2 cellular contexts compared by ENCODE assay signal in the genomic region with DNA sequence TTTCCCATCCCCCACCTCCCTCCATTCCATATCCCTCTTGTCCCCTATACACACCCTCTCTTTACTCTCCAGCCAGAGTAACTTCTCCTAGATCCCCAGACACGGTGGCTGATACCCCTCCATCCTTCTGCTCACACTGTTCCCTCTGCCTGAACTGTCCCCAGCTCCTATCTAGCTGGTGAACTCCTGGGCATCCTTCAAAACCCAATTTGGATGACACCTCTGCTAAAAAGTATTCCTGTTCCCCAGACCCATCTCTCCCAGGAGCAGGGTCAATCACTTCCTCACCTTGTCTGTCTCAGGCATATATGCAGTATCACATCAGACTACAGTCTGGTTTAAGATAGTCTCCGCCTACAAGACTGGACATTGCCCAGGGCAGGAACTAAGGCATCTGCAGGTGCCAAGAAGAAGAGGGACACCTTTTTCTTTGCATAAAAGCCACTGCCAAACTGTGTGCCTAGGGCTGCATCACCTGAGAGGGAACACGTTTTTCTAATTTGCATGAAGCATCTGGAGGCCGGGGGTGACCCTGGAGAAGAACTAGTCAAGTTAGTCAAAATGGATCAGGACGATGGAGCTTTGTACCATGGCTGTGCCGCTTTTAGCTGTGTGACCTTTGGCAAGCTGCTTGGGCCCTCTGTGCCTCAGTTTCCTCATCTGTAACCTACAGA.
TF ChIP-seq lines count a peak whose summit lies in the region.

No MANE protein-coding gene starts in this region.

TF ChIP-seq in SK-N-SH treated with all-trans-retinoic acid at 6 μM for 48 hours, 23 proteins besides CTCF, POLR2A, EP300 and RAD21:
- TF ChIP-seq, protein P1, sequence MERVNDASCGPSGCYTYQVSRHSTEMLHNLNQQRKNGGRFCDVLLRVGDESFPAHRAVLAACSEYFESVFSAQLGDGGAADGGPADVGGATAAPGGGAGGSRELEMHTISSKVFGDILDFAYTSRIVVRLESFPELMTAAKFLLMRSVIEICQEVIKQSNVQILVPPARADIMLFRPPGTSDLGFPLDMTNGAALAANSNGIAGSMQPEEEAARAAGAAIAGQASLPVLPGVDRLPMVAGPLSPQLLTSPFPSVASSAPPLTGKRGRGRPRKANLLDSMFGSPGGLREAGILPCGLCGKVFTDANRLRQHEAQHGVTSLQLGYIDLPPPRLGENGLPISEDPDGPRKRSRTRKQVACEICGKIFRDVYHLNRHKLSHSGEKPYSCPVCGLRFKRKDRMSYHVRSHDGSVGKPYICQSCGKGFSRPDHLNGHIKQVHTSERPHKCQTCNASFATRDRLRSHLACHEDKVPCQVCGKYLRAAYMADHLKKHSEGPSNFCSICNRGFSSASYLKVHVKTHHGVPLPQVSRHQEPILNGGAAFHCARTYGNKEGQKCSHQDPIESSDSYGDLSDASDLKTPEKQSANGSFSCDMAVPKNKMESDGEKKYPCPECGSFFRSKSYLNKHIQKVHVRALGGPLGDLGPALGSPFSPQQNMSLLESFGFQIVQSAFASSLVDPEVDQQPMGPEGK (CRISPR knock-in tag; IDR thresholded peaks at IDR 0.05; ENCODE audit: borderline replicate concordance), result no peak
- TF ChIP-seq TCF4 (CRISPR knock-in tag; IDR thresholded peaks at IDR 0.05; ENCODE audit: borderline replicate concordance) (no peak), ZNF70 (CRISPR knock-in tag; IDR thresholded peaks at IDR 0.05) (no peak), ZFP3 (CRISPR knock-in tag; IDR thresholded peaks at IDR 0.05) (peak; percentile 97), GLIS3 (CRISPR knock-in tag; IDR thresholded peaks at IDR 0.05) (no peak), RARB (CRISPR knock-in tag; IDR thresholded peaks at IDR 0.05) (no peak)
- TF ChIP-seq, protein P2, sequence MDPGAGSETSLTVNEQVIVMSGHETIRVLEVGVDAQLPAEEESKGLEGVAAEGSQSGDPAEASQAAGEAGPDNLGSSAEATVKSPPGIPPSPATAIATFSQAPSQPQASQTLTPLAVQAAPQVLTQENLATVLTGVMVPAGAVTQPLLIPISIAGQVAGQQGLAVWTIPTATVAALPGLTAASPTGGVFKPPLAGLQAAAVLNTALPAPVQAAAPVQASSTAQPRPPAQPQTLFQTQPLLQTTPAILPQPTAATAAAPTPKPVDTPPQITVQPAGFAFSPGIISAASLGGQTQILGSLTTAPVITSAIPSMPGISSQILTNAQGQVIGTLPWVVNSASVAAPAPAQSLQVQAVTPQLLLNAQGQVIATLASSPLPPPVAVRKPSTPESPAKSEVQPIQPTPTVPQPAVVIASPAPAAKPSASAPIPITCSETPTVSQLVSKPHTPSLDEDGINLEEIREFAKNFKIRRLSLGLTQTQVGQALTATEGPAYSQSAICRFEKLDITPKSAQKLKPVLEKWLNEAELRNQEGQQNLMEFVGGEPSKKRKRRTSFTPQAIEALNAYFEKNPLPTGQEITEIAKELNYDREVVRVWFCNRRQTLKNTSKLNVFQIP (CRISPR knock-in tag; IDR thresholded peaks at IDR 0.05; ENCODE audit: borderline replicate concordance, low read depth), result no peak
- TF ChIP-seq, protein P3, sequence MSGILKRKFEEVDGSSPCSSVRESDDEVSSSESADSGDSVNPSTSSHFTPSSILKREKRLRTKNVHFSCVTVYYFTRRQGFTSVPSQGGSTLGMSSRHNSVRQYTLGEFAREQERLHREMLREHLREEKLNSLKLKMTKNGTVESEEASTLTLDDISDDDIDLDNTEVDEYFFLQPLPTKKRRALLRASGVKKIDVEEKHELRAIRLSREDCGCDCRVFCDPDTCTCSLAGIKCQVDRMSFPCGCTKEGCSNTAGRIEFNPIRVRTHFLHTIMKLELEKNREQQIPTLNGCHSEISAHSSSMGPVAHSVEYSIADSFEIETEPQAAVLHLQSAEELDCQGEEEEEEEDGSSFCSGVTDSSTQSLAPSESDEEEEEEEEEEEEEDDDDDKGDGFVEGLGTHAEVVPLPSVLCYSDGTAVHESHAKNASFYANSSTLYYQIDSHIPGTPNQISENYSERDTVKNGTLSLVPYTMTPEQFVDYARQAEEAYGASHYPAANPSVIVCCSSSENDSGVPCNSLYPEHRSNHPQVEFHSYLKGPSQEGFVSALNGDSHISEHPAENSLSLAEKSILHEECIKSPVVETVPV (CRISPR knock-in tag; IDR thresholded peaks at IDR 0.05), result no peak

TF ChIP-seq in SK-N-SH, 30 proteins besides CTCF, POLR2A, EP300 and RAD21:
- TF ChIP-seq, protein P4, sequence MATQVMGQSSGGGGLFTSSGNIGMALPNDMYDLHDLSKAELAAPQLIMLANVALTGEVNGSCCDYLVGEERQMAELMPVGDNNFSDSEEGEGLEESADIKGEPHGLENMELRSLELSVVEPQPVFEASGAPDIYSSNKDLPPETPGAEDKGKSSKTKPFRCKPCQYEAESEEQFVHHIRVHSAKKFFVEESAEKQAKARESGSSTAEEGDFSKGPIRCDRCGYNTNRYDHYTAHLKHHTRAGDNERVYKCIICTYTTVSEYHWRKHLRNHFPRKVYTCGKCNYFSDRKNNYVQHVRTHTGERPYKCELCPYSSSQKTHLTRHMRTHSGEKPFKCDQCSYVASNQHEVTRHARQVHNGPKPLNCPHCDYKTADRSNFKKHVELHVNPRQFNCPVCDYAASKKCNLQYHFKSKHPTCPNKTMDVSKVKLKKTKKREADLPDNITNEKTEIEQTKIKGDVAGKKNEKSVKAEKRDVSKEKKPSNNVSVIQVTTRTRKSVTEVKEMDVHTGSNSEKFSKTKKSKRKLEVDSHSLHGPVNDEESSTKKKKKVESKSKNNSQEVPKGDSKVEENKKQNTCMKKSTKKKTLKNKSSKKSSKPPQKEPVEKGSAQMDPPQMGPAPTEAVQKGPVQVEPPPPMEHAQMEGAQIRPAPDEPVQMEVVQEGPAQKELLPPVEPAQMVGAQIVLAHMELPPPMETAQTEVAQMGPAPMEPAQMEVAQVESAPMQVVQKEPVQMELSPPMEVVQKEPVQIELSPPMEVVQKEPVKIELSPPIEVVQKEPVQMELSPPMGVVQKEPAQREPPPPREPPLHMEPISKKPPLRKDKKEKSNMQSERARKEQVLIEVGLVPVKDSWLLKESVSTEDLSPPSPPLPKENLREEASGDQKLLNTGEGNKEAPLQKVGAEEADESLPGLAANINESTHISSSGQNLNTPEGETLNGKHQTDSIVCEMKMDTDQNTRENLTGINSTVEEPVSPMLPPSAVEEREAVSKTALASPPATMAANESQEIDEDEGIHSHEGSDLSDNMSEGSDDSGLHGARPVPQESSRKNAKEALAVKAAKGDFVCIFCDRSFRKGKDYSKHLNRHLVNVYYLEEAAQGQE (IDR thresholded peaks at IDR 0.05; ENCODE audit: low read depth, low read length), result no peak
- TF ChIP-seq CHD2 (IDR thresholded peaks at IDR 0.05; ENCODE audit: low read length, partially characterized antibody) (no peak), ELF1 (IDR thresholded peaks at IDR 0.05) (no peak), POLR2AphosphoS5 (IDR thresholded peaks at IDR 0.05; ENCODE audit: low read depth, low read length) (no peak), TEAD4 (IDR thresholded peaks at IDR 0.05; ENCODE audit: borderline replicate concordance, insufficient read depth) (no peak), FOXJ3 (CRISPR knock-in tag; IDR thresholded peaks at IDR 0.05) (no peak)
- TF ChIP-seq, protein P5, sequence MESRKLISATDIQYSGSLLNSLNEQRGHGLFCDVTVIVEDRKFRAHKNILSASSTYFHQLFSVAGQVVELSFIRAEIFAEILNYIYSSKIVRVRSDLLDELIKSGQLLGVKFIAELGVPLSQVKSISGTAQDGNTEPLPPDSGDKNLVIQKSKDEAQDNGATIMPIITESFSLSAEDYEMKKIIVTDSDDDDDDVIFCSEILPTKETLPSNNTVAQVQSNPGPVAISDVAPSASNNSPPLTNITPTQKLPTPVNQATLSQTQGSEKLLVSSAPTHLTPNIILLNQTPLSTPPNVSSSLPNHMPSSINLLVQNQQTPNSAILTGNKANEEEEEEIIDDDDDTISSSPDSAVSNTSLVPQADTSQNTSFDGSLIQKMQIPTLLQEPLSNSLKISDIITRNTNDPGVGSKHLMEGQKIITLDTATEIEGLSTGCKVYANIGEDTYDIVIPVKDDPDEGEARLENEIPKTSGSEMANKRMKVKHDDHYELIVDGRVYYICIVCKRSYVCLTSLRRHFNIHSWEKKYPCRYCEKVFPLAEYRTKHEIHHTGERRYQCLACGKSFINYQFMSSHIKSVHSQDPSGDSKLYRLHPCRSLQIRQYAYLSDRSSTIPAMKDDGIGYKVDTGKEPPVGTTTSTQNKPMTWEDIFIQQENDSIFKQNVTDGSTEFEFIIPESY (IDR thresholded peaks at IDR 0.05; ENCODE audit: borderline replicate concordance, low read depth), result no peak
